ENCODE assay signal across 8 cellular contexts in genomic region chr1:160219062-160219929, GRCh38. TPM values are rescaled to one million over a fixed set of nuclear protein-coding genes. Genes with fewer than 3 reads are reported as not detected.
DNase-seq lines count a peak whose midpoint lies in the region; ATAC-seq and TF ChIP-seq lines count a peak whose summit lies in the region.

No MANE protein-coding gene starts in this region.

- no peaks in the 10 kb centered on the region; the same call in 1 of the 2 replicates for H4K20me1 ChIP-seq in PC-9 (ENCODE audit: insufficient read depth)

- TF ChIP-seq POLR2A in esophagus muscularis mucosa (IDR thresholded peaks at IDR 0.05; ENCODE audit: low read depth), result no peak

- H3K4me3 ChIP-seq in PC-9, result no peak overlapping the region
- H3K4me3 ChIP-seq in esophagus muscularis mucosa, result no peak overlapping the region

- H3F3A ChIP-seq in PC-9 (ENCODE audit: insufficient read depth, low read depth), result peaks cover 46% of the 10 kb centered on the region; the same call in 1 of the 2 replicates

- H3K9me3 Mint-ChIP-seq in nephron progenitor cell, result no peaks in the 10 kb centered on the region

- no peak overlapping the region for H3K4me2 ChIP-seq in PC-9

- H3K27me3 ChIP-seq in PC-9 (ENCODE audit: insufficient read depth, low read depth) (no peaks in the 10 kb centered on the region), esophagus muscularis mucosa (no peaks in the 10 kb centered on the region)

- TF ChIP-seq EP300 in esophagus muscularis mucosa (IDR thresholded peaks at IDR 0.05), result no peak

- H3K4me1 Mint-ChIP-seq in nephron progenitor cell, result peaks cover 5% of the 10 kb centered on the region

- H3K27ac ChIP-seq in PC-9 (no peak overlapping the region), esophagus muscularis mucosa (replicated peaks in 1 of 4) (peak overlapping the region; percentile 60 to 79 (median 76))

- H3K4me1 ChIP-seq in PC-9 (replicated peaks; ENCODE audit: insufficient read depth) (0 out of 2 replicates have a peak, but pooled peaks cover 4% of the 10 kb centered on the region), esophagus muscularis mucosa (peaks cover 35 to 54% (median 45%) of the 10 kb centered on the region in 4 donors)

- POLR2A ChIA-PET in PC-9 (lab: Charles Lee; ENCODE audit: unreplicated experiment), result interaction anchor here (0.6 to 0.7 kb wide), 2 partner anchors 53 to 303 kb away, joined by 3 to 6 read pairs; no protein-coding TSS in a partner anchor

- H3K9me2 ChIP-seq in PC-9 (ENCODE audit: insufficient read depth), result 0 out of 2 replicates have a peak, but pooled peaks cover 5% of the 10 kb centered on the region

- H3K27me3 Mint-ChIP-seq in nephron progenitor cell (ENCODE audit: low read depth, poor library complexity), result no peaks in the 10 kb centered on the region

- H3K36me3 ChIP-seq in PC-9 (ENCODE audit: low read depth) (peaks cover 28% of the 10 kb centered on the region), esophagus muscularis mucosa (peaks cover 63 to 98% (median 97%) of the 10 kb centered on the region in 4 donors)

- 33% methylated on average over 4 of the region's 4 CpGs for WGBS in esophagus muscularis mucosa

- H3K4me3 Mint-ChIP-seq in nephron progenitor cell, result no peak overlapping the region

- CTCF ChIA-PET in PC-9 (lab: Charles Lee), result interaction anchor here (0.6 to 3.2 kb wide), 13 partner anchors 9 to 157 kb away, joined by 3 to 51 read pairs (median 5); partner anchors contain the start of gene KCNJ9

- no TSS peak for BruUV-seq in PC-9 (replicated peaks; lab: Mats Ljungman, UMichigan)

- peak; percentile 4 for DNase-seq in DMS79 treated with DMSO at 0.1 percent for 48 hours (lab: John Stamatoyannopoulos, UW)
- DNase-seq in DMS79 (lab: John Stamatoyannopoulos, UW), result no peak
- DNase-seq in PC-9, result peak in 1 of 2 experiments; percentile 39
- DNase-seq in esophagus muscularis mucosa (ENCODE audit: extremely low spot score), result no peak
- peak; percentile 46 for DNase-seq in nephron progenitor cell
- DNase-seq in T-helper 1 cell, result no peak
- no peak for DNase-seq in stimulated activated CD4-positive, alpha-beta T cell treated with anti-CD3 and anti-CD28 coated beads, Interleukin-15, amount 100 ng/mL, for 24 hours

- ATAC-seq in GM21619 (IDR thresholded peaks at IDR 0.05; ENCODE audit: unreplicated experiment), result no peak

- no peaks in the 10 kb centered on the region for H3K9me3 ChIP-seq in PC-9 (ENCODE audit: insufficient read depth, low read depth)
- H3K9me3 ChIP-seq in esophagus muscularis mucosa, result no peaks in the 10 kb centered on the region

- intact Hi-C loops in PC-9 (cut with micrococcal nuclease; ENCODE audit: unreplicated experiment), result loop anchor here (5.0 kb wide), 1 partner anchor 68 kb away; the partner anchor contains the start of gene PEX19
- intact Hi-C loops in esophagus muscularis mucosa (cut with DNase I), result loop anchor here (5.0 kb wide), 1 partner anchor 33 kb away; no protein-coding TSS in a partner anchor

- H3K27ac Mint-ChIP-seq in nephron progenitor cell, result peak overlapping the region; percentile 60

- no peak overlapping the region for H2AFZ ChIP-seq in PC-9

- peaks cover 64% of the 10 kb centered on the region for H3K36me3 Mint-ChIP-seq in nephron progenitor cell (ENCODE audit: low read depth)

- peak; percentile 65 for TF ChIP-seq CTCF in PC-9 (conservative IDR thresholded peaks at IDR 0.05)
- peak; percentile 64 to 76 (median 74) for TF ChIP-seq CTCF in esophagus muscularis mucosa (IDR thresholded peaks at IDR 0.05)
- TF ChIP-seq CTCF in nephron progenitor cell (IDR thresholded peaks at IDR 0.05), result peak; percentile 46

- no peaks in the 10 kb centered on the region for H3K79me2 ChIP-seq in PC-9 (ENCODE audit: low read depth)

RNA-seq across cellular contexts. Expression of gene PEA15, which starts 14.1 kb away (rescaled TPM):
- total RNA-seq in PC-9 (2021) (84.7 and 139 TPM in 2 replicates), esophagus muscularis mucosa (100 to 1,000 TPM; 161 to 286 (median 239) TPM)

RNA-seq across cellular contexts. Expression of gene CASQ1, which starts 28.9 kb away (rescaled TPM):
- total RNA-seq in PC-9 (2021) (not detected in 2 replicates), esophagus muscularis mucosa (1 to 10 TPM; 2.9 to 4.9 (median 4.6) TPM)

RNA-seq across cellular contexts. Expression of gene DCAF8, which starts 43.1 kb away (rescaled TPM):
- total RNA-seq in PC-9 (2021) (152 and 161 TPM in 2 replicates), esophagus muscularis mucosa (100 to 1,000 TPM; 111 to 191 (median 172) TPM)

Comparison
In these comparisons a context has a peak if more than half of its experiments do, and no peak if none do; other contexts are left out.
1. DNase-seq: peak in DMS79 treated with DMSO at 0.1 percent for 48 hours (single experiment) and nephron progenitor cell (single experiment); none in DMS79 (single experiment), esophagus muscularis mucosa (single experiment), T-helper 1 cell (0 of 5) and stimulated activated CD4-positive, alpha-beta T cell treated with anti-CD3 and anti-CD28 coated beads, Interleukin-15, amount 100 ng/mL, for 24 hours (single experiment).
2. Peak in every context shown above with its lines, with median percentiles within 50 percentile points of each other: CTCF ChIP-seq.